Comparison of ENCODE assay signal across 1 cellular context in genomic region chr6:34383171-34383631, GRCh38.
TF ChIP-seq lines count a peak whose summit lies in the region.

No MANE protein-coding gene starts in this region.

TF ChIP-seq in GM23338, 12 proteins besides CTCF, POLR2A, EP300 and RAD21 (continued from another document):
- no peak for TF ChIP-seq ZNF462 (CRISPR knock-in tag; IDR thresholded peaks at IDR 0.05)
- TF ChIP-seq NANOG (IDR thresholded peaks at IDR 0.05; ENCODE audit: borderline replicate concordance): no peak
- no peak for TF ChIP-seq EZH2phosphoT487 (IDR thresholded peaks at IDR 0.05; ENCODE audit: unreplicated experiment)
- no peak for TF ChIP-seq POLR2AphosphoS5 (IDR thresholded peaks at IDR 0.05; ENCODE audit: low read depth)
- TF ChIP-seq REST (IDR thresholded peaks at IDR 0.05; ENCODE audit: unreplicated experiment): no peak
- no peak for TF ChIP-seq JUNB (IDR thresholded peaks at IDR 0.05; ENCODE audit: unreplicated experiment)
- TF ChIP-seq CREB1 (CRISPR knock-in tag; IDR thresholded peaks at IDR 0.05; ENCODE audit: low read depth): no peak
